In genomic region chr20:22821826-22822225, GRCh38 we compare ENCODE assay signal across 33 cellular contexts.
"Had no signal": no experiment of that assay in that cellular context is flagged by ENCODE, and none has a peak within 500 bp of the region (broad histone marks: within the 10 kb centered on the region; RNA-seq: fewer than 3 reads in every experiment).

No MANE protein-coding gene starts in this region.

- H3K4me1 Mint-ChIP-seq: activated CD4-positive, alpha-beta memory T cell treated with anti-CD3 and anti-CD28 coated beads, Interleukin-2, amount 10 ng/mL, durations not matched to agents 7 days and 5 days; activated CD8-positive, alpha-beta memory T cell treated with anti-CD3 and anti-CD28 coated beads, Interleukin-2, amount 10 ng/mL, durations not matched to agents 7 days and 5 days; activated naive CD4-positive, alpha-beta T cell treated with anti-CD3 and anti-CD28 coated beads, Interleukin-2, amount 10 ng/mL, durations not matched to agents 7 days and 5 days; activated naive CD8-positive, alpha-beta T cell treated with anti-CD3 and anti-CD28 coated beads for 36 hours had no signal

- DNase-seq: activated CD4-positive, alpha-beta memory T cell treated with anti-CD3 and anti-CD28 coated beads, Interleukin-2, amount 10 ng/mL, durations not matched to agents 7 days and 5 days; activated CD4-positive, alpha-beta T cell treated with anti-CD3 and anti-CD28 coated beads for 1 hour; activated CD4-positive, alpha-beta T cell treated with anti-CD3 and anti-CD28 coated beads for 48 hours; activated CD4-positive, CD25-positive, alpha-beta regulatory T cell; activated CD8-positive, alpha-beta memory T cell treated with anti-CD3 and anti-CD28 coated beads for 24 hours; activated CD8-positive, alpha-beta memory T cell treated with anti-CD3 and anti-CD28 coated beads, Interleukin-2, amount 10 ng/mL, durations not matched to agents 7 days and 5 days; activated CD8-positive, alpha-beta memory T cell treated with anti-CD3 and anti-CD28 coated beads, Interleukin-2, amount 50 U/mL, for 48 hours; activated effector memory CD4-positive, alpha-beta T cell treated with Interleukin-2 at 50 U/mL for 16 hours; activated naive CD4-positive, alpha-beta T cell treated with anti-CD3 and anti-CD28 coated beads, Interleukin-2, amount 10 ng/mL, durations not matched to agents 7 days and 5 days; activated naive CD8-positive, alpha-beta T cell treated with anti-CD3 and anti-CD28 coated beads for 36 hours; activated T-cell treated with anti-CD3 and anti-CD28 coated beads, Interleukin-2, amount 50 U/mL, for 48 hours; amniotic stem cell; aorta; brain microvascular endothelial cell; MM.1S; MV-4-11; NCI-H1092; NCI-H1436 treated with DMSO at 0.1 percent for 48 hours; NCI-H1694 treated with DMSO at 0.1 percent for 48 hours; NCI-H2029; NCI-H510A; NCI-H526; NCI-H748 treated with DMSO at 0.1 percent for 48 hours; NK-92 treated with Interleukin-12 subunit alpha and Interleukin-12 subunit beta, amount 100 ng/mL, for 24 hours; PC-3; Peyer's patch; Right ventricle myocardium superior; SW 1271; T-helper 1 cell; T-helper 2 cell; T-helper 9 cell; WERI-Rb-1 had no signal

- ATAC-seq: activated CD8-positive, alpha-beta memory T cell treated with anti-CD3 and anti-CD28 coated beads, Interleukin-2, amount 10 ng/mL, durations not matched to agents 7 days and 5 days; PC-3 had no signal

- H3K4me3 ChIP-seq: Peyer's patch had no signal

- H3K27ac ChIP-seq: brain microvascular endothelial cell, KMS-11, Peyer's patch, WERI-Rb-1 had no signal

- H3K27me3 Mint-ChIP-seq: activated CD4-positive, alpha-beta memory T cell treated with anti-CD3 and anti-CD28 coated beads, Interleukin-2, amount 10 ng/mL, durations not matched to agents 7 days and 5 days; activated CD8-positive, alpha-beta memory T cell treated with anti-CD3 and anti-CD28 coated beads, Interleukin-2, amount 10 ng/mL, durations not matched to agents 7 days and 5 days; activated naive CD4-positive, alpha-beta T cell treated with anti-CD3 and anti-CD28 coated beads, Interleukin-2, amount 10 ng/mL, durations not matched to agents 7 days and 5 days; activated naive CD8-positive, alpha-beta T cell treated with anti-CD3 and anti-CD28 coated beads for 36 hours had no signal

- H3K9me3 ChIP-seq: Peyer's patch had no signal

- H3K9me3 Mint-ChIP-seq: activated naive CD8-positive, alpha-beta T cell treated with anti-CD3 and anti-CD28 coated beads for 36 hours had no signal

- H3K9ac ChIP-seq: KMS-11 had no signal

- H3K4me3 Mint-ChIP-seq: activated CD4-positive, alpha-beta memory T cell treated with anti-CD3 and anti-CD28 coated beads, Interleukin-2, amount 10 ng/mL, durations not matched to agents 7 days and 5 days; activated CD8-positive, alpha-beta memory T cell treated with anti-CD3 and anti-CD28 coated beads, Interleukin-2, amount 10 ng/mL, durations not matched to agents 7 days and 5 days; activated naive CD4-positive, alpha-beta T cell treated with anti-CD3 and anti-CD28 coated beads, Interleukin-2, amount 10 ng/mL, durations not matched to agents 7 days and 5 days; activated naive CD8-positive, alpha-beta T cell treated with anti-CD3 and anti-CD28 coated beads for 36 hours had no signal

- H3K36me3 Mint-ChIP-seq: activated CD8-positive, alpha-beta memory T cell treated with anti-CD3 and anti-CD28 coated beads, Interleukin-2, amount 10 ng/mL, durations not matched to agents 7 days and 5 days; activated naive CD4-positive, alpha-beta T cell treated with anti-CD3 and anti-CD28 coated beads, Interleukin-2, amount 10 ng/mL, durations not matched to agents 7 days and 5 days; activated naive CD8-positive, alpha-beta T cell treated with anti-CD3 and anti-CD28 coated beads for 36 hours had no signal

- H3K4me1 ChIP-seq: Peyer's patch had no signal

- H3K27ac Mint-ChIP-seq: activated CD4-positive, alpha-beta memory T cell treated with anti-CD3 and anti-CD28 coated beads, Interleukin-2, amount 10 ng/mL, durations not matched to agents 7 days and 5 days; activated CD8-positive, alpha-beta memory T cell treated with anti-CD3 and anti-CD28 coated beads, Interleukin-2, amount 10 ng/mL, durations not matched to agents 7 days and 5 days; activated naive CD4-positive, alpha-beta T cell treated with anti-CD3 and anti-CD28 coated beads, Interleukin-2, amount 10 ng/mL, durations not matched to agents 7 days and 5 days; activated naive CD8-positive, alpha-beta T cell treated with anti-CD3 and anti-CD28 coated beads for 36 hours had no signal

- H3K4me2 ChIP-seq: KMS-11 had no signal

- H3K27me3 ChIP-seq: brain microvascular endothelial cell, Peyer's patch had no signal

- H3K36me3 ChIP-seq: brain microvascular endothelial cell, Peyer's patch, WERI-Rb-1 had no signal
